1 cellular context compared by ENCODE assay signal in the genomic region with DNA sequence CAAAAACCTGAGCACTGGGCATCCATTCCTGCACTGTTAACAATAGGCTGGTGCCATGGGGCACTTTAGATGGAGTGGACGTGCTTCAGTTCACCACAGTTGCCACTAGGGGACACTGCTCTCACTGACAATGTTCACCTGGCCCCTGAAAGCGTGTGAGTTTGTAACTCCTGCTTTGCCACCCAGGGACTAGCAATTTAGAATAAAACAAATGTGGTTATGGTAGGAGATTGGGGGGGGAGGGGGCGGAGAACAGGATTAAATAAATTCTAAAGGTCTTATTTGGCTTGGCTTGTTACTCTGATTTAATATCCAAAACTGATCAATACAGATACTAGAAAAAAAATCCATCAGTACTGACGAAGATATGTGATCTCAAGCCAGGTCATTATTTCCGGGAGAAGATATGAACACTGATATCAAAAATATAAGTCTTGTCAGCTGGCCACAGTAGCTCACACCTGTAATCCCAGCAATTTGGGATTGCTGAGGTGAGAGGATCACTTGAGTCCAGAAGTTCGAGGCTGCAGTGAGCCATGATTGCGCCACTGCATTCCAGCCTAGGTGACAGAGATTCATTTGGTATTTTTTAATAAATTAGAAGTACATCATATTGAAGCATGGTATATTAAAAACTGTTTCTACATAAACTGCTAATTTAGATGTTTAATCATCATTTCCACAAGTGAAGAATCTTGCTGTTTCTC.
TF ChIP-seq lines count a peak whose summit lies in the region.

No MANE protein-coding gene starts in this region.

TF ChIP-seq in GM23338, 12 proteins besides CTCF, POLR2A, EP300 and RAD21 (continued from another document):
- TF ChIP-seq, protein P1, sequence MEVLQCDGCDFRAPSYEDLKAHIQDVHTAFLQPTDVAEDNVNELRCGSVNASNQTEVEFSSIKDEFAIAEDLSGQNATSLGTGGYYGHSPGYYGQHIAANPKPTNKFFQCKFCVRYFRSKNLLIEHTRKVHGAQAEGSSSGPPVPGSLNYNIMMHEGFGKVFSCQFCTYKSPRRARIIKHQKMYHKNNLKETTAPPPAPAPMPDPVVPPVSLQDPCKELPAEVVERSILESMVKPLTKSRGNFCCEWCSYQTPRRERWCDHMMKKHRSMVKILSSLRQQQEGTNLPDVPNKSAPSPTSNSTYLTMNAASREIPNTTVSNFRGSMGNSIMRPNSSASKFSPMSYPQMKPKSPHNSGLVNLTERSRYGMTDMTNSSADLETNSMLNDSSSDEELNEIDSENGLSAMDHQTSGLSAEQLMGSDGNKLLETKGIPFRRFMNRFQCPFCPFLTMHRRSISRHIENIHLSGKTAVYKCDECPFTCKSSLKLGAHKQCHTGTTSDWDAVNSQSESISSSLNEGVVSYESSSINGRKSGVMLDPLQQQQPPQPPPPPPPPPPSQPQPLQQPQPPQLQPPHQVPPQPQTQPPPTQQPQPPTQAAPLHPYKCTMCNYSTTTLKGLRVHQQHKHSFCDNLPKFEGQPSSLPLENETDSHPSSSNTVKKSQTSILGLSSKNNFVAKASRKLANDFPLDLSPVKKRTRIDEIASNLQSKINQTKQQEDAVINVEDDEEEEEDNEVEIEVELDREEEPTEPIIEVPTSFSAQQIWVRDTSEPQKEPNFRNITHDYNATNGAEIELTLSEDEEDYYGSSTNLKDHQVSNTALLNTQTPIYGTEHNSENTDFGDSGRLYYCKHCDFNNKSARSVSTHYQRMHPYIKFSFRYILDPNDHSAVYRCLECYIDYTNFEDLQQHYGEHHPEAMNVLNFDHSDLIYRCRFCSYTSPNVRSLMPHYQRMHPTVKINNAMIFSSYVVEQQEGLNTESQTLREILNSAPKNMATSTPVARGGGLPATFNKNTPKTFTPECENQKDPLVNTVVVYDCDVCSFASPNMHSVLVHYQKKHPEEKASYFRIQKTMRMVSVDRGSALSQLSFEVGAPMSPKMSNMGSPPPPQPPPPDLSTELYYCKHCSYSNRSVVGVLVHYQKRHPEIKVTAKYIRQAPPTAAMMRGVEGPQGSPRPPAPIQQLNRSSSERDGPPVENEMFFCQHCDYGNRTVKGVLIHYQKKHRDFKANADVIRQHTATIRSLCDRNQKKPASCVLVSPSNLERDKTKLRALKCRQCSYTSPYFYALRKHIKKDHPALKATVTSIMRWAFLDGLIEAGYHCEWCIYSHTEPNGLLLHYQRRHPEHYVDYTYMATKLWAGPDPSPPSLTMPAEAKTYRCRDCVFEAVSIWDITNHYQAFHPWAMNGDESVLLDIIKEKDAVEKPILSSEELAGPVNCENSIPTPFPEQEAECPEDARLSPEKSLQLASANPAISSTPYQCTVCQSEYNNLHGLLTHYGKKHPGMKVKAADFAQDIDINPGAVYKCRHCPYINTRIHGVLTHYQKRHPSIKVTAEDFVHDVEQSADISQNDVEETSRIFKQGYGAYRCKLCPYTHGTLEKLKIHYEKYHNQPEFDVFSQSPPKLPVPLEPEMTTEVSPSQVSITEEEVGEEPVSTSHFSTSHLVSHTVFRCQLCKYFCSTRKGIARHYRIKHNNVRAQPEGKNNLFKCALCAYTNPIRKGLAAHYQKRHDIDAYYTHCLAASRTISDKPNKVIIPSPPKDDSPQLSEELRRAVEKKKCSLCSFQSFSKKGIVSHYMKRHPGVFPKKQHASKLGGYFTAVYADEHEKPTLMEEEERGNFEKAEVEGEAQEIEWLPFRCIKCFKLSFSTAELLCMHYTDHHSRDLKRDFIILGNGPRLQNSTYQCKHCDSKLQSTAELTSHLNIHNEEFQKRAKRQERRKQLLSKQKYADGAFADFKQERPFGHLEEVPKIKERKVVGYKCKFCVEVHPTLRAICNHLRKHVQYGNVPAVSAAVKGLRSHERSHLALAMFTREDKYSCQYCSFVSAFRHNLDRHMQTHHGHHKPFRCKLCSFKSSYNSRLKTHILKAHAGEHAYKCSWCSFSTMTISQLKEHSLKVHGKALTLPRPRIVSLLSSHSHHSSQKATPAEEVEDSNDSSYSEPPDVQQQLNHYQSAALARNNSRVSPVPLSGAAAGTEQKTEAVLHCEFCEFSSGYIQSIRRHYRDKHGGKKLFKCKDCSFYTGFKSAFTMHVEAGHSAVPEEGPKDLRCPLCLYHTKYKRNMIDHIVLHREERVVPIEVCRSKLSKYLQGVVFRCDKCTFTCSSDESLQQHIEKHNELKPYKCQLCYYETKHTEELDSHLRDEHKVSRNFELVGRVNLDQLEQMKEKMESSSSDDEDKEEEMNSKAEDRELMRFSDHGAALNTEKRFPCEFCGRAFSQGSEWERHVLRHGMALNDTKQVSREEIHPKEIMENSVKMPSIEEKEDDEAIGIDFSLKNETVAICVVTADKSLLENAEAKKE (CRISPR knock-in tag; IDR thresholded peaks at IDR 0.05): no peak
- no peak for TF ChIP-seq ZNF331 (CRISPR knock-in tag; IDR thresholded peaks at IDR 0.05; ENCODE audit: low read depth)
